Comparison of ENCODE assay signal across 8 cellular contexts in the genomic region with DNA sequence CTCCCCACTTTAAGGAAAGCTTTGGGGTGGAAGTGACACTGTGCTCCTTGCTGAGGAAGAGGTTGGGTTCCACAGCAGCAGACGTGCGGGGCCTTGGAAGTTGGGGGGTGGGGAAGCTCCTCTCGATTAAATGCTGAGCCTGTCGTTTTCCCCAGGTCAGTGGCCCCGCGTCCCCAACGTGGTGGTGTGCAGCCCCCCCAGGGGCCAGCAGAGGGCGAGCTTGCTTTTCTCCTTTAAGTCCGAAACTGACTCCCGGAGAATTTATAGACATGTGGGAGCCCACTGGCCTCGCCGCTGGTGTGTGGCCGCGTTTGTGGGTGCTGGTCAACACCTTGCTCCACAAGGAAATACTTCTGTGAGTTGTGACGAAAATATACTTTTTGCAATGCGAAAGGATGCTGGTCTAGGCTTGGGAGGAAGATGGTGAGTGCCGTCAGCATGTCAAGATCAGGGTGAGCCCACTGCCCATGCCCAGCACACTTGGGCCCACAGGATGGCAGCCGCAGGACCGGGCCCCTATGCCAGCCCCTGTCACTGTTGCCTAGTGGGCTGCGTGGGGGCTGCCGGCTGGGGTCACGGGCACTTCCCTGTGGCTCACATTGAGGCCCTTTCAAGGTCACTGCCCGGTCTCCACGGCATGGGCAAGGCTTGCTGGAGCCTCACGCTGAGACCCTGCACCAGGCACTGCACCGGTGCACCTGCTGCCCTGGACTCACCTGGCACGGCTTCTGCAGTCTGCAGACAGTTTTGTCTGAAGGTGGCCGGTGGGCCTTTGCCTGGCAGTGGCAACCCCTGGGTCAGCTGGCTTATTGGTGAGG. TPM values are rescaled to one million over a fixed set of nuclear protein-coding genes. Genes with fewer than 3 reads are reported as not detected.
DNase-seq lines count a peak whose midpoint lies in the region; ATAC-seq and TF ChIP-seq lines count a peak whose summit lies in the region.

No MANE protein-coding gene starts in this region.

- H3K27me3 Mint-ChIP-seq in activated CD8-positive, alpha-beta T cell treated with anti-CD3 and anti-CD28 coated beads for 36 hours: no peaks in the 10 kb centered on the region
- H3K27me3 Mint-ChIP-seq in neural crest cell (ENCODE audit: low read depth): no peaks in the 10 kb centered on the region

- TF ChIP-seq POLR2A in esophagus squamous epithelium (IDR thresholded peaks at IDR 0.05): no peak
- TF ChIP-seq POLR2A in vagina (IDR thresholded peaks at IDR 0.05): no peak

- H3K4me3 Mint-ChIP-seq in activated CD8-positive, alpha-beta T cell treated with anti-CD3 and anti-CD28 coated beads for 36 hours: no peak overlapping the region
- H3K4me3 Mint-ChIP-seq in neural crest cell: no peak overlapping the region

- TF ChIP-seq CTCF in Loucy (conservative IDR thresholded peaks at IDR 0.05; ENCODE audit: low read length) (peak; percentile 87), esophagus squamous epithelium (IDR thresholded peaks at IDR 0.05) (peak; percentile 52 to 75 (median 66)), neural crest cell (conservative IDR thresholded peaks at IDR 0.05) (peak; percentile 86), vagina (IDR thresholded peaks at IDR 0.05) (peak; percentile 48 to 68 (median 55))
- peak; percentile 73 for TF ChIP-seq CTCF in activated CD8-positive, alpha-beta T cell treated with anti-CD3 and anti-CD28 coated beads for 36 hours (IDR thresholded peaks at IDR 0.05)

- H3F3A ChIP-seq in Loucy (ENCODE audit: low read depth): no peaks in the 10 kb centered on the region

- 63 to 92% methylated on average over 5 to 15 of the region's 28 CpGs for WGBS in esophagus squamous epithelium, 2 donors

- intact Hi-C loops in activated CD8-positive, alpha-beta T cell treated with anti-CD3 and anti-CD28 coated beads for 36 hours (cut with micrococcal nuclease): loop anchor here (10.0 kb wide), 1 partner anchor 222 kb away; no protein-coding TSS in a partner anchor
- intact Hi-C loops in esophagus squamous epithelium (cut with DNase I) (loop anchor here (10.0 kb wide), 1 partner anchor 268 kb away; no protein-coding TSS in a partner anchor), vagina (cut with DNase I) (no loop called here)

- H3K9me3 ChIP-seq in Loucy (ENCODE audit: insufficient read depth, low read depth, low read length) (no peaks in the 10 kb centered on the region), esophagus squamous epithelium (no peaks in the 10 kb centered on the region), vagina (no peaks in the 10 kb centered on the region)

- H3K4me2 ChIP-seq in Loucy (ENCODE audit: low read depth, low read length, poor library complexity, severe bottlenecking): no peak overlapping the region

- H3K79me2 ChIP-seq in Loucy (ENCODE audit: insufficient read depth, low read length): no peaks in the 10 kb centered on the region

- no peak overlapping the region for H2AFZ ChIP-seq in Loucy (ENCODE audit: low read length)

- DNase-seq in NCI-H2029 (lab: John Stamatoyannopoulos, UW): peak; percentile 24
- no peak for DNase-seq in NCI-H2029 treated with DMSO at 0.1 percent for 48 hours (lab: John Stamatoyannopoulos, UW)
- peak; percentile 72 for DNase-seq in activated CD8-positive, alpha-beta T cell treated with anti-CD3 and anti-CD28 coated beads for 36 hours
- no peak for DNase-seq in esophagus squamous epithelium (lab: John Stamatoyannopoulos, UW)
- DNase-seq in neural crest cell (ENCODE audit: low read depth, low spot score): peak; percentile 61
- no peak for DNase-seq in vagina (ENCODE audit: extremely low spot score in 2 of 2)

- no peak overlapping the region for H3K27ac Mint-ChIP-seq in activated CD8-positive, alpha-beta T cell treated with anti-CD3 and anti-CD28 coated beads for 36 hours
- no peak overlapping the region for H3K27ac Mint-ChIP-seq in neural crest cell (ENCODE audit: unreplicated experiment)

- no peak overlapping the region for H3K27ac ChIP-seq in esophagus squamous epithelium
- no peak overlapping the region for H3K27ac ChIP-seq in vagina

- H3K36me3 ChIP-seq in Loucy (ENCODE audit: insufficient read depth, low read length) (no peaks in the 10 kb centered on the region; the same call in 1 of the 2 replicates), esophagus squamous epithelium (peaks cover 13 to 93% (median 22%) of the 10 kb centered on the region in 3 donors), vagina (no peaks in the 10 kb centered on the region)

- no peak overlapping the region for H3K9ac ChIP-seq in Loucy (ENCODE audit: low read depth, low read length, poor library complexity, severe bottlenecking)

- peaks cover 4% of the 10 kb centered on the region for H4K20me1 ChIP-seq in Loucy (ENCODE audit: insufficient read depth, low read length, poor library complexity, severe bottlenecking)

- H3K4me3 ChIP-seq in Loucy (ENCODE audit: low read length, poor library complexity, severe bottlenecking): no peak overlapping the region
- no peak overlapping the region for H3K4me3 ChIP-seq in esophagus squamous epithelium
- no peak overlapping the region for H3K4me3 ChIP-seq in vagina

- ATAC-seq in activated CD8-positive, alpha-beta T cell treated with anti-CD3 and anti-CD28 coated beads for 36 hours: peak; percentile 45
- ATAC-seq in HG02759 (IDR thresholded peaks at IDR 0.05; ENCODE audit: unreplicated experiment): no peak

- H3K36me3 Mint-ChIP-seq in activated CD8-positive, alpha-beta T cell treated with anti-CD3 and anti-CD28 coated beads for 36 hours (ENCODE audit: low read depth): no peaks in the 10 kb centered on the region
- peaks cover 2% of the 10 kb centered on the region for H3K36me3 Mint-ChIP-seq in neural crest cell (ENCODE audit: low read depth)

- H3K4me1 Mint-ChIP-seq in activated CD8-positive, alpha-beta T cell treated with anti-CD3 and anti-CD28 coated beads for 36 hours (ENCODE audit: low read depth): peaks cover 7% of the 10 kb centered on the region
- H3K4me1 Mint-ChIP-seq in neural crest cell: peaks cover 8% of the 10 kb centered on the region

- H3K9me2 ChIP-seq in Loucy (replicated peaks; ENCODE audit: low read depth, low read length): no peaks in the 10 kb centered on the region

- no peaks in the 10 kb centered on the region for H3K9me3 Mint-ChIP-seq in activated CD8-positive, alpha-beta T cell treated with anti-CD3 and anti-CD28 coated beads for 36 hours
- no peaks in the 10 kb centered on the region for H3K9me3 Mint-ChIP-seq in neural crest cell

- H3K4me1 ChIP-seq in Loucy (ENCODE audit: insufficient read depth, low read length, poor library complexity, severe bottlenecking): no peaks in the 10 kb centered on the region
- H3K4me1 ChIP-seq in esophagus squamous epithelium: peaks cover 3 to 14% (median 4%) of the 10 kb centered on the region in 3 donors
- H3K4me1 ChIP-seq in vagina: peaks cover 5% of the 10 kb centered on the region

- POLR2A ChIA-PET in activated CD8-positive, alpha-beta T cell treated with anti-CD3 and anti-CD28 coated beads for 36 hours (lab: Charles Lee): interaction anchor here (0.6 kb wide), 1 partner anchor 143 kb away, joined by 4 read pairs; no protein-coding TSS in a partner anchor

- no peaks in the 10 kb centered on the region for H3K27me3 ChIP-seq in Loucy (ENCODE audit: insufficient read depth, low read length, poor library complexity, severe bottlenecking)
- H3K27me3 ChIP-seq in esophagus squamous epithelium: no peaks in the 10 kb centered on the region
- H3K27me3 ChIP-seq in vagina: no peaks in the 10 kb centered on the region

- CTCF ChIA-PET in activated CD8-positive, alpha-beta T cell treated with anti-CD3 and anti-CD28 coated beads for 36 hours (lab: Charles Lee): interaction anchor here (0.6 to 2.5 kb wide), 32 partner anchors 9 to 340 kb away, joined by 3 to 18 read pairs (median 4); a partner anchor contains a TSS

RNA-seq across cellular contexts. Expression of a gene that starts 9.4 kb away (rescaled TPM):
- 10 to 100 TPM; 18.6 to 20.2 TPM for total RNA-seq in activated CD8-positive, alpha-beta T cell treated with anti-CD3 and anti-CD28 coated beads for 36 hours
- total RNA-seq in esophagus squamous epithelium (10 to 100 TPM in 3 of 4 donors, 1 to 10 TPM in 1; 7.2 to 12.8 (median 11.5) TPM), neural crest cell (22.8 and 24.0 TPM in 2 replicates), vagina (25.5 TPM)

RNA-seq across cellular contexts. Expression of a gene that starts 49.9 kb away (rescaled TPM):
- not detected for total RNA-seq in activated CD8-positive, alpha-beta T cell treated with anti-CD3 and anti-CD28 coated beads for 36 hours
- total RNA-seq in esophagus squamous epithelium (not detected), neural crest cell (not detected in 2 replicates), vagina (not detected)

Comparison
In these comparisons a context has a peak if more than half of its experiments do, and no peak if none do; other contexts are left out.
1. DNase-seq: peak in NCI-H2029 (single experiment), activated CD8-positive, alpha-beta T cell treated with anti-CD3 and anti-CD28 coated beads for 36 hours (single experiment) and neural crest cell (single experiment); none in NCI-H2029 treated with DMSO at 0.1 percent for 48 hours (single experiment), esophagus squamous epithelium (single experiment) and vagina (0 of 2).
2. Peak in every context shown above with its lines, with median percentiles within 50 percentile points of each other: CTCF ChIP-seq.